Comparison of ENCODE assay signal across 9 cellular contexts in the genomic region with DNA sequence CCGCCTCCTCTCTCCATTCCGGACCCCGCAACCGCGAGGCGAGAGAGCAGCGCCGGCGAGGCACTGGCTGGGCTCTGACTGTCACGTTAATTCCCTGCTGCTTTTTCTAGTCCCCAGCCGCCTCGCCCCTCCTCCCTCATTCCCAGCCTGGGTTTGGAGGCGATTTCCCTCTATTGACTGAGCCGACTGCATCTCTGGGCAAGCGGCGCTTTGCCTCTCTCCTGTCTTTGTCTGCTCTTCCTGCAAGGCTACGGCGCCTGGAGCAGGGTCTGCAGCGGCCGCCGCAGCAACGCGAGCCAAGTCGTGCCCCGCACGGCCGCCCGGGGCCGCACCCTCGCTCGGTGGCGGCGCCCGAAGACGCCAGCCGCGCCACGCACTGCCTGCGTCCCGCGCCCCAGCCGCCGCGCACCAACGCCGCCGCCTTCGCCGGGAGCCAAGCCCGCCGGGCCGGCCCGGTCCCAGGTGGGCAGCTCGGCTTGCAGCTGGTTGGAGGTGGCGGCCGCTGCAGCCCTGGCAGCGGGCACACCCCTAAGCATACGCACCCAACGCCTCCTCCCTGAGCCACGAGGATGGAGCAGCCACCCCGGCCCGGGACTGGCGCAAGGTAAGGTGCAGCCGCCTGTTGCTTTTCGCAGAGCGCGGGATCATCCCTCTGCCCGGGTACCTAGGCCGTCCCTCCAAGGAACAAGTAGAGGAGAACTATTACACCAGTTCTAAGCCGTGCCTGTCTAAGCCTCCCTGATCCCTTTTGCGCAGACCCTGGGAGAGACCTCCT. TPM values are rescaled to one million over a fixed set of nuclear protein-coding genes. Genes with fewer than 3 reads are reported as not detected.
DNase-seq lines count a peak whose midpoint lies in the region; ATAC-seq and TF ChIP-seq lines count a peak whose summit lies in the region.
"Had no signal": no experiment of that assay in that cellular context is flagged by ENCODE, and none has a peak within 500 bp of the region (broad histone marks: within the 10 kb centered on the region; RNA-seq: fewer than 3 reads in every experiment).

A gene with protein sequence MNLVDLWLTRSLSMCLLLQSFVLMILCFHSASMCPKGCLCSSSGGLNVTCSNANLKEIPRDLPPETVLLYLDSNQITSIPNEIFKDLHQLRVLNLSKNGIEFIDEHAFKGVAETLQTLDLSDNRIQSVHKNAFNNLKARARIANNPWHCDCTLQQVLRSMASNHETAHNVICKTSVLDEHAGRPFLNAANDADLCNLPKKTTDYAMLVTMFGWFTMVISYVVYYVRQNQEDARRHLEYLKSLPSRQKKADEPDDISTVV (plus strand): TSS at position 139 of the 775 bp plus-strand sequence. CDS start 86,901 bp downstream, outside the sequence.

- intact Hi-C loops in lower leg skin (cut with DNase I; ENCODE audit: low total_unique reads): no loop called here

- no peaks in the 10 kb centered on the region for H3K9me3 Mint-ChIP-seq in stimulated activated naive CD8-positive, alpha-beta T cell treated with anti-CD3 and anti-CD28 coated beads, Interleukin-15, amount 100 ng/mL, for 72 hours
- H3K9me3 Mint-ChIP-seq: activated B cell treated with CpG ODN at 0.5 μM for 24 hours had no signal

- 0 to 2% methylated on average over 27 to 37 of the region's 71 CpGs for WGBS in lower leg skin, 2 donors

- TF ChIP-seq POLR2A in lower leg skin (IDR thresholded peaks at IDR 0.05): no peak

- peak; percentile 14 to 37 for DNase-seq in Kasumi-1 (lab: John Stamatoyannopoulos, UW)
- DNase-seq in cerebellar cortex (ENCODE audit: low spot score): peak; percentile 70
- no peak for DNase-seq in lower leg skin (ENCODE audit: low spot score in 2 of 2)
- no peak for DNase-seq in stimulated activated naive CD8-positive, alpha-beta T cell treated with anti-CD3 and anti-CD28 coated beads, Interleukin-15, amount 100 ng/mL, for 72 hours
- no peak for DNase-seq in HPDE6-E6E7 (ENCODE audit: extremely low spot score)
- DNase-seq in NCI-H2227 treated with DMSO at 0.1 percent for 48 hours (lab: John Stamatoyannopoulos, UW): no peak
- no peak for DNase-seq in activated naive CD4-positive, alpha-beta T cell treated with anti-CD3 and anti-CD28 coated beads, Interleukin-2, amount 50 U/mL, for 16 hours
- DNase-seq: activated B cell treated with CpG ODN at 0.5 μM for 24 hours, NCI-H1436 had no signal

- peak within 1 kb of the TSS in 1 of 2 donors; percentile 20 for H3K27ac Mint-ChIP-seq in stimulated activated naive CD8-positive, alpha-beta T cell treated with anti-CD3 and anti-CD28 coated beads, Interleukin-15, amount 100 ng/mL, for 72 hours
- H3K27ac Mint-ChIP-seq: activated B cell treated with CpG ODN at 0.5 μM for 24 hours had no signal

- peaks cover 50% of the 10 kb centered on the region for H3K27me3 Mint-ChIP-seq in stimulated activated naive CD8-positive, alpha-beta T cell treated with anti-CD3 and anti-CD28 coated beads, Interleukin-15, amount 100 ng/mL, for 72 hours

- H3K4me1 Mint-ChIP-seq in stimulated activated naive CD8-positive, alpha-beta T cell treated with anti-CD3 and anti-CD28 coated beads, Interleukin-15, amount 100 ng/mL, for 72 hours: peaks cover 7% of the 10 kb centered on the region
- H3K4me1 Mint-ChIP-seq: activated B cell treated with CpG ODN at 0.5 μM for 24 hours had no signal

- peak within 1 kb of the TSS; percentile 2 for H3K4me3 ChIP-seq in lower leg skin (ENCODE audit: low read depth, poor library complexity, severe bottlenecking)

- TF ChIP-seq CTCF in lower leg skin (IDR thresholded peaks at IDR 0.05): no peak

- no peak within 1 kb of the TSS for H3K4me3 Mint-ChIP-seq in stimulated activated naive CD8-positive, alpha-beta T cell treated with anti-CD3 and anti-CD28 coated beads, Interleukin-15, amount 100 ng/mL, for 72 hours
- H3K4me3 Mint-ChIP-seq: activated B cell treated with CpG ODN at 0.5 μM for 24 hours had no signal

- ATAC-seq in stimulated activated naive CD8-positive, alpha-beta T cell treated with anti-CD3 and anti-CD28 coated beads, Interleukin-15, amount 100 ng/mL, for 72 hours: peak; percentile 43

RNA-seq across cellular contexts. Expression of the gene that starts here (rescaled TPM):
- under 1 TPM in 3 of 4 donors, not detected in 1; 0.03 to 0.21 (median 0.04) TPM for total RNA-seq in lower leg skin
- total RNA-seq: activated B cell treated with CpG ODN at 0.5 μM for 24 hours had no signal

Comparison
In these comparisons a context has a peak if more than half of its experiments do, and no peak if none do; other contexts are left out.
1. DNase-seq: peak in Kasumi-1 (2 of 2) and cerebellar cortex (single experiment); none in lower leg skin (0 of 2), stimulated activated naive CD8-positive, alpha-beta T cell treated with anti-CD3 and anti-CD28 coated beads, Interleukin-15, amount 100 ng/mL, for 72 hours (0 of 2), HPDE6-E6E7 (single experiment), NCI-H2227 treated with DMSO at 0.1 percent for 48 hours (single experiment) and activated naive CD4-positive, alpha-beta T cell treated with anti-CD3 and anti-CD28 coated beads, Interleukin-2, amount 50 U/mL, for 16 hours (single experiment).